ENCODE assay signal across 7 cellular contexts in the genomic region with DNA sequence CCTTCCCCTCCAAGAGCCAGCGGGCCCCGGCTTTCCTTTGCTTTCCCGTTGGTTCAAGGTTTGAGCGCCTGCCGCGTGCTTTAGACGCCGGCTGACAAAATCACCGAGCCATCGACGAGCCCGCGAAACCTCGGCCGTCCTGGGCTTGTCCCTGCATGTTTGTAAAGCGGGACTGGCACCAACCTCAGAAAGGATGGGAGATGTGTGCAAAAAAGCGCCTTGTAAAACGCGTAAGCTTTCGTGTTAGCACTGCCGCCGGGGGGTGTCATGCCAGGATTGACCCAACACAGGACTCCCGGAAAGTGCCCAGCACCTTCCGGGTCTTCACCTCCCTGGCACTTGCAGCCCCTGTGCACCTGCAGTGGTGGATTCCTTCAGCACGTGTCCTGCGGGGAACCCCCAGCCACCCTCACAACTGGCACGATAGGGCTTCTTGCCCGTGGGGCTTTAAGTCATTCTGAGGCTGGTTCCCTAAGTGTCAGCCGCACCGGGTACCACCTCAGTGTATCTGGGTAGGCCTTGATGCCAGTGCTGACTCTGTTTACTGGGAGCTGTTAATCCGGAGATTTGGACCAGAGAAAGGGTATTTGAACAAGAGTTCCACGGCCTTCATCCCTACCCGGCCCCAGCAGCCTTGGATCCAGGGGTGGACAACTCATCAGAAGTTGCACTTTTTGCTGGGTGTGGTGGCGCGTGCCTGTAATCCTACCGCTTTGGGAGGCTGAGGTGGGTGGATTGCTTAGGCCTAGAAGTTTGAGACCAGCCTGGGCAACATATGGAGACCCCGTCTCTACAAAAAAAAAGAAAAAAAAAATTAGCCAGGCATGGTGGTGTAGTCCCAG.
A peak's percentile ranks its signal among the peaks of the same experiment; 100 is the strongest.
DNase-seq lines count a peak whose midpoint lies in the region; ATAC-seq and FAIRE-seq lines count a peak whose summit lies in the region.

No MANE protein-coding gene starts in this region.

- FAIRE-seq in GM18507 (lab: Jason Lieb, UNC) = peak; percentile 90

- H3K9me3 ChIP-seq in adipocyte (ENCODE audit: control insufficient read depth, low read length) = no peaks in the 10 kb centered on the region

- peak overlapping the region; percentile 95 for H3K9ac ChIP-seq in adipocyte (ENCODE audit: low read length)

- peaks cover 27% of the 10 kb centered on the region for H3K4me1 ChIP-seq in adipocyte (ENCODE audit: control insufficient read depth, insufficient read depth, low read length)

- no peaks in the 10 kb centered on the region for H3K36me3 ChIP-seq in adipocyte (ENCODE audit: control insufficient read depth, insufficient read depth, low read length, severe bottlenecking)

- H3K27me3 ChIP-seq in adipocyte (replicated peaks; ENCODE audit: control insufficient read depth, insufficient read depth, low read length) = no peaks in the 10 kb centered on the region
- no peaks in the 10 kb centered on the region for H3K27me3 ChIP-seq in layer of hippocampus (ENCODE audit: control insufficient read depth, insufficient read depth, low read length)

- DNase-seq in GM18507 (ENCODE audit: extremely low spot score, insufficient read length, low read depth) = no peak
- DNase-seq in OCI-M1 (lab: John Stamatoyannopoulos, UW) = peak; percentile 44
- peak; percentile 37 for DNase-seq in adipocyte (ENCODE audit: low read depth)
- peak; percentile 23 for DNase-seq in stimulated activated CD8-positive, alpha-beta memory T cell treated with anti-CD3 and anti-CD28 coated beads, Interleukin-12 subunit alpha, Interleukin-12 subunit beta, amount 100 ng/mL, for 4 hours (ENCODE audit: low read depth)
- DNase-seq in NCI-H2196 treated with DMSO at 0.1 percent for 48 hours (lab: John Stamatoyannopoulos, UW; ENCODE audit: unreplicated experiment) = no peak

- no peak for ATAC-seq in GM19023 (IDR thresholded peaks at IDR 0.05; ENCODE audit: unreplicated experiment)

- H3K27ac ChIP-seq in layer of hippocampus (ENCODE audit: low read depth, low read length) = peak overlapping the region; percentile 65

- H3K4me3 ChIP-seq in adipocyte (ENCODE audit: low read length) = peak overlapping the region; percentile 99

Comparison
In these comparisons a context has a peak if more than half of its experiments do, and no peak if none do; other contexts are left out.
1. DNase-seq: peak in OCI-M1 (single experiment), adipocyte (single experiment) and stimulated activated CD8-positive, alpha-beta memory T cell treated with anti-CD3 and anti-CD28 coated beads, Interleukin-12 subunit alpha, Interleukin-12 subunit beta, amount 100 ng/mL, for 4 hours (single experiment); none in GM18507 (single experiment) and NCI-H2196 treated with DMSO at 0.1 percent for 48 hours (single experiment).